ENCODE assay signal across 1 cellular context in genomic region chr9:124716795-124717194, GRCh38.
A peak's percentile ranks its signal among the peaks of the same experiment; 100 is the strongest.
TF ChIP-seq lines count a peak whose summit lies in the region.

No MANE protein-coding gene starts in this region.

TF ChIP-seq in HCT116, 20 proteins besides CTCF, POLR2A, EP300 and RAD21 (continued from another document):
- TF ChIP-seq ZBTB33 (IDR thresholded peaks at IDR 0.05; ENCODE audit: extremely low read depth, insufficient replicate concordance, low read length) (no peak), POLR2AphosphoS5 (IDR thresholded peaks at IDR 0.05; ENCODE audit: low read depth, low read length) (peak; percentile 27; the same call in 1 of the 2 replicates), ATF3 (IDR thresholded peaks at IDR 0.05) (no peak), ZFX (IDR thresholded peaks at IDR 0.05) (no peak), EGR1 (IDR thresholded peaks at IDR 0.05; ENCODE audit: low read depth) (0 out of 2 replicates have a peak, but pooled peaks have one; percentile 22), FOSL1 (IDR thresholded peaks at IDR 0.05; ENCODE audit: low read depth) (peak; percentile 95), SRF (IDR thresholded peaks at IDR 0.05; ENCODE audit: low read depth) (peak; percentile 75), SP1 (IDR thresholded peaks at IDR 0.05; ENCODE audit: low read depth) (peak; percentile 77), CBX3 (IDR thresholded peaks at IDR 0.05; ENCODE audit: low read depth) (peak; percentile 73; the same call in 1 of the 2 replicates), REST (IDR thresholded peaks at IDR 0.05; ENCODE audit: low read depth) (no peak), EZH2 (IDR thresholded peaks at IDR 0.05) (no peak), ZNF274 (IDR thresholded peaks at IDR 0.05; ENCODE audit: low read depth, low read length) (no peak), EZH2phosphoT487 (IDR thresholded peaks at IDR 0.05; ENCODE audit: borderline replicate concordance) (no peak), CEBPB (IDR thresholded peaks at IDR 0.05; ENCODE audit: low read depth) (peak; percentile 77)
TF ChIP-seq in HCT116: peak in this region for 11.
